Comparison of ENCODE assay signal across 16 cellular contexts in the genomic region with DNA sequence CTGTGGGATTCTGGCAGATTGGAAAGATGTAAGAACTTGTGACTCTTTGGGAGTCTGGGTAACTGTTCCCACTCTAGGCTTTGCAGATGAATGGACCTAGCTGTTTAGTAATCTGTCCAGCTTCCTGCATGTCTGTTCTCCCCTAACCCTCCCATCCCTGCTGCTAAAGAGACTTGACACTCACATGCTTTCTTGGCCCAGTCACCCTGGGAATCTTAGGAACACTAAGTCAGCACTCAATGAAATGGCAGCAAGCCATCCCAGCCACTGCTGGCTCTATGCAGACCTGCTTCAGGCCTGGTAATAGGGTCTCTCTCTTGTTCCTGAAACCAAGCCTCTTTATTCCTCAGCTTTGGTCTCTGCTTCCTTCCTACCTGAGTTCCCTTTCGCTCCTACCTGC.
A peak's percentile ranks its signal among the peaks of the same experiment; 100 is the strongest.
DNase-seq lines count a peak whose midpoint lies in the region; ATAC-seq, FAIRE-seq and TF ChIP-seq lines count a peak whose summit lies in the region.
"Had no signal": no experiment of that assay in that cellular context is flagged by ENCODE, and none has a peak within 500 bp of the region (broad histone marks: within the 10 kb centered on the region; RNA-seq: fewer than 3 reads in every experiment).

No MANE protein-coding gene starts in this region.

- DNase-seq in G401 (ENCODE audit: low spot score) (peak; percentile 19), WTC11 (ENCODE audit: low spot score) (no peak), fibroblast of pulmonary artery (ENCODE audit: low read depth) (peak; percentile 90), pons (ENCODE audit: low spot score) (peak; percentile 31), prostate gland (ENCODE audit: low spot score) (no peak), frontal cortex (ENCODE audit: low spot score in 2 of 2) (no peak), amniotic stem cell (lab: John Stamatoyannopoulos, UW) (no peak)
- no peak for DNase-seq in activated CD4-positive, alpha-beta T cell treated with anti-CD3 and anti-CD28 coated beads for 48 hours
- DNase-seq: activated CD4-positive, alpha-beta T cell treated with anti-CD3 and anti-CD28 coated beads for 36 hours; activated naive CD8-positive, alpha-beta T cell treated with anti-CD3 and anti-CD28 coated beads, Interleukin-2, amount 10 ng/mL, durations not matched to agents 7 days and 5 days; cortex of kidney; NCI-H187; Peyer's patch; T-helper 17 cell had no signal

- H3K27ac Mint-ChIP-seq in WTC11, result 0 out of 2 replicates have a peak overlapping the region, but pooled peaks have one; percentile 50
- H3K27ac Mint-ChIP-seq: activated CD4-positive, alpha-beta T cell treated with anti-CD3 and anti-CD28 coated beads for 36 hours; activated naive CD8-positive, alpha-beta T cell treated with anti-CD3 and anti-CD28 coated beads, Interleukin-2, amount 10 ng/mL, durations not matched to agents 7 days and 5 days; T-helper 17 cell had no signal

- H3K9me3 ChIP-seq in prostate gland, result no peaks in the 10 kb centered on the region
- H3K9me3 ChIP-seq: Peyer's patch, suprapubic skin had no signal

- WGBS in prostate gland, result 97% methylated on average over 1 of the region's 1 CpG

- H3K4me3 ChIP-seq in fibroblast of pulmonary artery (replicated peaks; ENCODE audit: low read depth, low read length), result no peak overlapping the region
- no peak overlapping the region for H3K4me3 ChIP-seq in prostate gland
- H3K4me3 ChIP-seq: Peyer's patch, suprapubic skin had no signal

- TF ChIP-seq POLR2A in prostate gland (IDR thresholded peaks at IDR 0.05), result no peak

- H3K9me3 Mint-ChIP-seq in WTC11, result peaks cover 4% of the 10 kb centered on the region
- H3K9me3 Mint-ChIP-seq: activated naive CD8-positive, alpha-beta T cell treated with anti-CD3 and anti-CD28 coated beads, Interleukin-2, amount 10 ng/mL, durations not matched to agents 7 days and 5 days had no signal

- POLR2A ChIA-PET in WTC11 (lab: Charles Lee), result no interaction called here

- H3K36me3 ChIP-seq in prostate gland, result no peaks in the 10 kb centered on the region
- H3K36me3 ChIP-seq: Peyer's patch had no signal

- 0 out of 2 replicates have a peak, but pooled peaks cover 3% of the 10 kb centered on the region for H3K36me3 Mint-ChIP-seq in WTC11
- H3K36me3 Mint-ChIP-seq: activated naive CD8-positive, alpha-beta T cell treated with anti-CD3 and anti-CD28 coated beads, Interleukin-2, amount 10 ng/mL, durations not matched to agents 7 days and 5 days had no signal

- in situ Hi-C loops in G401 (cut with HindIII; ENCODE audit: low sequenced_read_pairs), result no loop called here

- H3K27ac ChIP-seq in prostate gland, result no peak overlapping the region
- H3K27ac ChIP-seq: C4-2B, Peyer's patch, suprapubic skin had no signal

- H3K4me1 Mint-ChIP-seq in WTC11, result peaks cover 21% of the 10 kb centered on the region
- H3K4me1 Mint-ChIP-seq: activated CD4-positive, alpha-beta T cell treated with anti-CD3 and anti-CD28 coated beads for 36 hours; activated naive CD8-positive, alpha-beta T cell treated with anti-CD3 and anti-CD28 coated beads, Interleukin-2, amount 10 ng/mL, durations not matched to agents 7 days and 5 days; T-helper 17 cell had no signal

- no peak for FAIRE-seq in frontal cortex (lab: Jason Lieb, UNC)

- ATAC-seq in WTC11, result no peak
- ATAC-seq: activated CD4-positive, alpha-beta T cell treated with anti-CD3 and anti-CD28 coated beads for 36 hours; T-helper 17 cell had no signal

- CTCF ChIA-PET in WTC11 (lab: Charles Lee), result no interaction called here

- H3K4me1 ChIP-seq in prostate gland (replicated peaks), result peaks cover 10% of the 10 kb centered on the region
- H3K4me1 ChIP-seq: Peyer's patch had no signal

- TF ChIP-seq CTCF in WTC11 (IDR thresholded peaks at IDR 0.05), result no peak
- no peak for TF ChIP-seq CTCF in fibroblast of pulmonary artery (IDR thresholded peaks at IDR 0.05; ENCODE audit: low read length, missing control alignments)
- no peak for TF ChIP-seq CTCF in prostate gland (IDR thresholded peaks at IDR 0.05)

- no peaks in the 10 kb centered on the region for H3K27me3 Mint-ChIP-seq in WTC11 (ENCODE audit: low read depth)

- intact Hi-C loops in prostate gland (cut with DNase I), result no loop called here

- no peaks in the 10 kb centered on the region for H3K27me3 ChIP-seq in prostate gland (replicated peaks; ENCODE audit: insufficient read depth)
- H3K27me3 ChIP-seq: Peyer's patch, suprapubic skin had no signal

- no peak overlapping the region for H3K4me3 Mint-ChIP-seq in WTC11
- H3K4me3 Mint-ChIP-seq: activated CD4-positive, alpha-beta T cell treated with anti-CD3 and anti-CD28 coated beads for 36 hours; activated naive CD8-positive, alpha-beta T cell treated with anti-CD3 and anti-CD28 coated beads, Interleukin-2, amount 10 ng/mL, durations not matched to agents 7 days and 5 days; T-helper 17 cell had no signal

TF ChIP-seq in WTC11, 78 proteins besides CTCF, POLR2A, EP300 and RAD21:
- no peak for TF ChIP-seq GTF2I (CRISPR knock-in tag; conservative IDR thresholded peaks at IDR 0.05)
- no peak for TF ChIP-seq TCF7 (CRISPR knock-in tag; IDR thresholded peaks at IDR 0.05; ENCODE audit: low read depth)
- no peak for TF ChIP-seq ETV6 (CRISPR knock-in tag; IDR thresholded peaks at IDR 0.05)
- no peak for TF ChIP-seq FOXK1 (CRISPR knock-in tag; IDR thresholded peaks at IDR 0.05)
- no peak for TF ChIP-seq MXD4 (CRISPR knock-in tag; IDR thresholded peaks at IDR 0.05; ENCODE audit: borderline replicate concordance)
- TF ChIP-seq, protein P1, sequence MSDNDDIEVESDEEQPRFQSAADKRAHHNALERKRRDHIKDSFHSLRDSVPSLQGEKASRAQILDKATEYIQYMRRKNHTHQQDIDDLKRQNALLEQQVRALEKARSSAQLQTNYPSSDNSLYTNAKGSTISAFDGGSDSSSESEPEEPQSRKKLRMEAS (CRISPR knock-in tag; IDR thresholded peaks at IDR 0.05), result no peak
- TF ChIP-seq KAT7 (CRISPR knock-in tag; IDR thresholded peaks at IDR 0.05; ENCODE audit: borderline replicate concordance), result no peak
- TF ChIP-seq, protein P2, sequence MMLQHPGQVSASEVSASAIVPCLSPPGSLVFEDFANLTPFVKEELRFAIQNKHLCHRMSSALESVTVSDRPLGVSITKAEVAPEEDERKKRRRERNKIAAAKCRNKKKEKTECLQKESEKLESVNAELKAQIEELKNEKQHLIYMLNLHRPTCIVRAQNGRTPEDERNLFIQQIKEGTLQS (CRISPR knock-in tag; conservative IDR thresholded peaks at IDR 0.05), result no peak
- no peak for TF ChIP-seq IRF2 (CRISPR knock-in tag; IDR thresholded peaks at IDR 0.05; ENCODE audit: borderline replicate concordance, low read depth)
- TF ChIP-seq PRRX2 (CRISPR knock-in tag; IDR thresholded peaks at IDR 0.05), result no peak
- no peak for TF ChIP-seq JAZF1 (CRISPR knock-in tag; IDR thresholded peaks at IDR 0.05)
- no peak for TF ChIP-seq ZNF219 (CRISPR knock-in tag; IDR thresholded peaks at IDR 0.05; ENCODE audit: borderline replicate concordance)

Comparison
In these comparisons a context has a peak if more than half of its experiments do, and no peak if none do; other contexts are left out.
1. DNase-seq: peak in G401 (single experiment), fibroblast of pulmonary artery (single experiment) and pons (single experiment); none in WTC11 (single experiment), activated CD4-positive, alpha-beta T cell treated with anti-CD3 and anti-CD28 coated beads for 48 hours (single experiment), prostate gland (single experiment), frontal cortex (0 of 2) and amniotic stem cell (single experiment).